ENCODE assay signal across 36 cellular contexts in genomic region chr15:68244235-68244634, GRCh38. TPM values are rescaled to one million over a fixed set of nuclear protein-coding genes. Genes with fewer than 3 reads are reported as not detected.
DNase-seq lines count a peak whose midpoint lies in the region; ATAC-seq, FAIRE-seq and TF ChIP-seq lines count a peak whose summit lies in the region.
"Had no signal": no experiment of that assay in that cellular context is flagged by ENCODE, and none has a peak within 500 bp of the region (broad histone marks: within the 10 kb centered on the region; RNA-seq: fewer than 3 reads in every experiment).

No MANE protein-coding gene starts in this region.

- no peaks in the 10 kb centered on the region for H3K27me3 ChIP-seq in HepG2 (ENCODE audit: control insufficient read depth in 1 of 2, insufficient read depth in 2 of 2, low read length in 2 of 2)
- H3K27me3 ChIP-seq in right lobe of liver = no peaks in the 10 kb centered on the region
- H3K27me3 ChIP-seq: BE2C; BLaER1; BLaER1 treated with 17β-estradiol and CSF1 and Interleukin-3, amounts not matched to agents 10 nM and 100 nM had no signal

- FAIRE-seq in HepG2 (lab: Jason Lieb, UNC) = no peak
- FAIRE-seq in A549 (lab: Jason Lieb, UNC) = peak; percentile 70
- FAIRE-seq: A204.1, D721Med had no signal

- in situ Hi-C loops in HepG2 (cut with HindIII; ENCODE audit: extremely low pct_ligation_motif_present, low pct_unique_long_range_greater_than_20kb) = no loop called here

- TF ChIP-seq RAD21 in HepG2 (CRISPR knock-in tag; IDR thresholded peaks at IDR 0.05) (no peak), A549 (conservative IDR thresholded peaks at IDR 0.05 in 1 of 2, IDR thresholded peaks at IDR 0.05 in 1 of 2) (no peak)

- H3K9me3 ChIP-seq in HepG2 (ENCODE audit: low read length) = peaks cover 8% of the 10 kb centered on the region
- H3K9me3 ChIP-seq in right lobe of liver = no peaks in the 10 kb centered on the region
- H3K9me3 ChIP-seq in A549 = no peaks in the 10 kb centered on the region
- H3K9me3 ChIP-seq in HEK293 (ENCODE audit: control insufficient read depth, insufficient read depth, low read depth, low read length) = no peaks in the 10 kb centered on the region; the same call in none of the 2 replicates

- no peaks in the 10 kb centered on the region for H3K36me3 ChIP-seq in HepG2 (replicated peaks in 1 of 2; ENCODE audit: control insufficient read depth in 1 of 2, insufficient read depth in 2 of 2, low read length in 2 of 2)
- H3K36me3 ChIP-seq in right lobe of liver = no peaks in the 10 kb centered on the region
- no peaks in the 10 kb centered on the region for H3K36me3 ChIP-seq in HEK293 (ENCODE audit: control insufficient read depth in 2 of 2, insufficient read depth in 1 of 2, low read length in 2 of 2)
- H3K36me3 ChIP-seq: BE2C, BLaER1 had no signal

- no peak for TF ChIP-seq POLR2A in HepG2 (IDR thresholded peaks at IDR 0.05; ENCODE audit: insufficient read depth in 1 of 2, low read depth in 2 of 2, low read length in 2 of 2)
- TF ChIP-seq POLR2A in right lobe of liver (IDR thresholded peaks at IDR 0.05) = no peak
- TF ChIP-seq POLR2A in A549 (IDR thresholded peaks at IDR 0.05; ENCODE audit: low read length) = no peak

- DNase-seq in activated naive CD4-positive, alpha-beta T cell treated with anti-CD3 and anti-CD28 coated beads, Interleukin-2, amount 50 U/mL, for 72 hours (ENCODE audit: low spot score in 2 of 2) = no peak
- no peak for DNase-seq in HepG2 (ENCODE audit: low spot score)
- no peak for DNase-seq in right lobe of liver
- DNase-seq in A549 (ENCODE audit: low read depth in 1 of 2, low spot score in 1 of 2) = no peak
- no peak for DNase-seq in activated naive CD8-positive, alpha-beta T cell treated with anti-CD3 and anti-CD28 coated beads, Interleukin-2, amount 50 U/mL, for 24 hours
- DNase-seq: 8988T; ACHN; AML-193; BE2C; C1 segment of cervical spinal cord; Caco-2; Calu3; CD4-positive, alpha-beta memory T cell; CD4-positive, alpha-beta T cell; CD4-positive, CD25-positive, alpha-beta regulatory T cell; CD8-positive, alpha-beta memory T cell; CD8-positive, alpha-beta T cell; COR-L47; DMS 273 treated with DMSO at 0.1 percent for 48 hours; DMS153; DMS53; DMS79; DMS79 treated with DMSO at 0.1 percent for 48 hours; DND-41; EL had no signal

- peaks cover 7% of the 10 kb centered on the region for H3K9me3 Mint-ChIP-seq in activated naive CD4-positive, alpha-beta T cell treated with anti-CD3 and anti-CD28 coated beads, Interleukin-2, amount 50 U/mL, for 24 hours
- H3K9me3 Mint-ChIP-seq in activated naive CD4-positive, alpha-beta T cell treated with anti-CD3 and anti-CD28 coated beads, Interleukin-2, amount 50 U/mL, for 72 hours = peaks cover 0 to 11% of the 10 kb centered on the region in 2 donors
- H3K9me3 Mint-ChIP-seq in activated naive CD8-positive, alpha-beta T cell treated with anti-CD3 and anti-CD28 coated beads, Interleukin-2, amount 50 U/mL, for 24 hours = peaks cover 24% of the 10 kb centered on the region

- no peaks in the 10 kb centered on the region for H3K79me2 ChIP-seq in HepG2 (ENCODE audit: insufficient read depth, low read length)

- no peak overlapping the region for H2AFZ ChIP-seq in HepG2 (ENCODE audit: low read length)

- WGBS in HepG2 (ENCODE audit: low lambda C conversion rate) = 68% methylated on average over 1 of the region's 1 CpG
- 82% methylated on average over 1 of the region's 1 CpG for WGBS in right lobe of liver (ENCODE audit: insufficient coverage, low coverage, low lambda C conversion rate, missing lambda C conversion rate)
- 62% methylated on average over 1 of the region's 1 CpG for WGBS in A549 (ENCODE audit: missing lambda C conversion rate)

- POLR2A ChIA-PET in HepG2 (lab: Yijun Ruan, JAX) = no interaction called here
- POLR2A ChIA-PET in A549 (lab: Yijun Ruan, JAX) = no interaction called here
- POLR2A ChIA-PET in HEK293 (lab: Yijun Ruan, JAX) = no interaction called here

- peak overlapping the region; percentile 46 for H3K27ac Mint-ChIP-seq in activated naive CD4-positive, alpha-beta T cell treated with anti-CD3 and anti-CD28 coated beads, Interleukin-2, amount 50 U/mL, for 24 hours
- no peak overlapping the region for H3K27ac Mint-ChIP-seq in activated naive CD4-positive, alpha-beta T cell treated with anti-CD3 and anti-CD28 coated beads, Interleukin-2, amount 50 U/mL, for 72 hours
- no peak overlapping the region for H3K27ac Mint-ChIP-seq in activated naive CD8-positive, alpha-beta T cell treated with anti-CD3 and anti-CD28 coated beads, Interleukin-2, amount 50 U/mL, for 24 hours
- H3K27ac Mint-ChIP-seq: B cell; CD14-positive monocyte; CD4-positive, alpha-beta memory T cell; CD4-positive, alpha-beta T cell; CD4-positive, CD25-positive, alpha-beta regulatory T cell; CD8-positive, alpha-beta memory T cell; CD8-positive, alpha-beta T cell had no signal

- H3K4me3 ChIP-seq in HepG2 (replicated peaks in 1 of 3; ENCODE audit: insufficient read depth in 1 of 3, low read depth in 2 of 3, low read length in 3 of 3) = no peak overlapping the region
- no peak overlapping the region for H3K4me3 ChIP-seq in right lobe of liver
- H3K4me3 ChIP-seq in A549 = no peak overlapping the region
- H3K4me3 ChIP-seq in HEK293 (ENCODE audit: low read depth, low read length) = no peak overlapping the region
- H3K4me3 ChIP-seq: BLaER1; BLaER1 treated with 17β-estradiol and CSF1 and Interleukin-3, amounts not matched to agents 10 nM and 100 nM had no signal

- no peaks in the 10 kb centered on the region for H3K27me3 Mint-ChIP-seq in activated naive CD4-positive, alpha-beta T cell treated with anti-CD3 and anti-CD28 coated beads, Interleukin-2, amount 50 U/mL, for 24 hours
- peaks cover 11% of the 10 kb centered on the region for H3K27me3 Mint-ChIP-seq in activated naive CD8-positive, alpha-beta T cell treated with anti-CD3 and anti-CD28 coated beads, Interleukin-2, amount 50 U/mL, for 24 hours
- H3K27me3 Mint-ChIP-seq: CD4-positive, alpha-beta T cell had no signal

- intact Hi-C loops in HepG2 (cut with micrococcal nuclease; ENCODE audit: unreplicated experiment) (no loop called here), right lobe of liver (cut with DNase I) (loop anchor here in 1 of 2 donors (10.0 kb wide), 1 partner anchor 141 kb away; no protein-coding TSS in a partner anchor)

- no peak overlapping the region for H3K9ac ChIP-seq in HepG2 (ENCODE audit: insufficient read depth, low read depth, low read length)
- H3K9ac ChIP-seq: BLaER1; BLaER1 treated with 17β-estradiol and CSF1 and Interleukin-3, amounts not matched to agents 10 nM and 100 nM had no signal

- H3K27ac ChIP-seq in HepG2 (ENCODE audit: extremely low read length, insufficient read depth, low read length) (no peak overlapping the region), right lobe of liver (no peak overlapping the region), A549 (no peak overlapping the region), HEK293 (ENCODE audit: extremely low read depth, low read depth, low read length) (no peak overlapping the region)
- H3K27ac ChIP-seq: 22Rv1; BLaER1; BLaER1 treated with 17β-estradiol and CSF1 and Interleukin-3, amounts not matched to agents 10 nM and 100 nM; C4-2B had no signal

- no TSS peak for BruUV-seq in HepG2 (replicated peaks; lab: Mats Ljungman, UMichigan)

- TF ChIP-seq EP300 in HepG2 (IDR thresholded peaks at IDR 0.05; ENCODE audit: low read depth in 2 of 2, low read length in 2 of 2) = no peak
- no peak for TF ChIP-seq EP300 in HepG2 (CRISPR knock-in tag; IDR thresholded peaks at IDR 0.05; ENCODE audit: borderline replicate concordance)
- no peak for TF ChIP-seq EP300 in A549 (IDR thresholded peaks at IDR 0.05)

- TF ChIP-seq CTCF in HepG2 (CRISPR knock-in tag; IDR thresholded peaks at IDR 0.05) = no peak
- TF ChIP-seq CTCF in right lobe of liver (IDR thresholded peaks at IDR 0.05) = no peak
- TF ChIP-seq CTCF in A549 (IDR thresholded peaks at IDR 0.05) = no peak
- TF ChIP-seq CTCF in HEK293 (tag by site-specific recombination; IDR thresholded peaks at IDR 0.05) = no peak

- H3K36me3 Mint-ChIP-seq in activated naive CD4-positive, alpha-beta T cell treated with anti-CD3 and anti-CD28 coated beads, Interleukin-2, amount 50 U/mL, for 24 hours = peaks cover 7% of the 10 kb centered on the region
- peaks cover 17 to 20% of the 10 kb centered on the region in 2 donors for H3K36me3 Mint-ChIP-seq in activated naive CD4-positive, alpha-beta T cell treated with anti-CD3 and anti-CD28 coated beads, Interleukin-2, amount 50 U/mL, for 72 hours
- peaks cover 4% of the 10 kb centered on the region for H3K36me3 Mint-ChIP-seq in activated naive CD8-positive, alpha-beta T cell treated with anti-CD3 and anti-CD28 coated beads, Interleukin-2, amount 50 U/mL, for 24 hours (ENCODE audit: low read depth)
- H3K36me3 Mint-ChIP-seq: CD4-positive, CD25-positive, alpha-beta regulatory T cell had no signal

- no peak overlapping the region for H3K4me3 Mint-ChIP-seq in activated naive CD4-positive, alpha-beta T cell treated with anti-CD3 and anti-CD28 coated beads, Interleukin-2, amount 50 U/mL, for 24 hours
- no peak overlapping the region for H3K4me3 Mint-ChIP-seq in activated naive CD8-positive, alpha-beta T cell treated with anti-CD3 and anti-CD28 coated beads, Interleukin-2, amount 50 U/mL, for 24 hours
- H3K4me3 Mint-ChIP-seq: B cell; CD14-positive monocyte; CD4-positive, alpha-beta memory T cell; CD4-positive, alpha-beta T cell; CD4-positive, CD25-positive, alpha-beta regulatory T cell; CD8-positive, alpha-beta memory T cell; CD8-positive, alpha-beta T cell had no signal

- no peaks in the 10 kb centered on the region for H3K4me1 Mint-ChIP-seq in activated naive CD4-positive, alpha-beta T cell treated with anti-CD3 and anti-CD28 coated beads, Interleukin-2, amount 50 U/mL, for 24 hours
- H3K4me1 Mint-ChIP-seq in activated naive CD8-positive, alpha-beta T cell treated with anti-CD3 and anti-CD28 coated beads, Interleukin-2, amount 50 U/mL, for 24 hours = no peaks in the 10 kb centered on the region
- H3K4me1 Mint-ChIP-seq: B cell; CD4-positive, alpha-beta memory T cell; CD4-positive, CD25-positive, alpha-beta regulatory T cell; CD8-positive, alpha-beta memory T cell had no signal

- H3K4me2 ChIP-seq in HepG2 (ENCODE audit: low read depth, low read length) (no peak overlapping the region), A549 (no peak overlapping the region)
- H3K4me2 ChIP-seq: BLaER1; BLaER1 treated with 17β-estradiol and CSF1 and Interleukin-3, amounts not matched to agents 10 nM and 100 nM had no signal

- CTCF ChIA-PET in HepG2 (lab: Yijun Ruan, JAX; ENCODE audit: low intra/inter-chr PET ratio, low total read pairs) = no interaction called here
- CTCF ChIA-PET in A549 (lab: Yijun Ruan, JAX) = interaction anchor here (0.5 to 6.3 kb wide), 8 partner anchors 9 to 787 kb away, joined by 3 to 53 read pairs (median 4); no protein-coding TSS in a partner anchor
- CTCF ChIA-PET in HEK293 (lab: Yijun Ruan, JAX) = interaction anchor here (1.0 to 1.2 kb wide), 2 partner anchors 9 to 51 kb away, joined by 3 to 7 read pairs; no protein-coding TSS in a partner anchor

- no peak for ATAC-seq in activated naive CD4-positive, alpha-beta T cell treated with anti-CD3 and anti-CD28 coated beads, Interleukin-2, amount 50 U/mL, for 72 hours
- ATAC-seq in HepG2 (no peak), right lobe of liver (no peak), A549 (no peak), GM21576 (IDR thresholded peaks at IDR 0.05; ENCODE audit: unreplicated experiment) (no peak)
- no peak for ATAC-seq in activated naive CD8-positive, alpha-beta T cell treated with anti-CD3 and anti-CD28 coated beads, Interleukin-2, amount 50 U/mL, for 24 hours
- ATAC-seq: CD8-positive, alpha-beta T cell had no signal

- H3K4me1 ChIP-seq in HepG2 (ENCODE audit: insufficient read depth, low read length) = no peaks in the 10 kb centered on the region
- no peaks in the 10 kb centered on the region for H3K4me1 ChIP-seq in right lobe of liver
- no peaks in the 10 kb centered on the region for H3K4me1 ChIP-seq in A549
- H3K4me1 ChIP-seq in HEK293 (ENCODE audit: control insufficient read depth, insufficient read depth, low read length) = peaks cover 3% of the 10 kb centered on the region; the same call in 1 of the 2 replicates
- H3K4me1 ChIP-seq: BE2C, Caco-2 had no signal

- H4K20me1 ChIP-seq in HepG2 (ENCODE audit: insufficient read depth, low read length) = no peaks in the 10 kb centered on the region
- H4K20me1 ChIP-seq: BLaER1; BLaER1 treated with 17β-estradiol and CSF1 and Interleukin-3, amounts not matched to agents 10 nM and 100 nM had no signal

RNA-seq across cellular contexts. Expression of gene CLN6, which starts 14.7 kb away (rescaled TPM):
- 10 to 100 TPM; 38.0 to 55.1 TPM for total RNA-seq in activated naive CD4-positive, alpha-beta T cell treated with anti-CD3 and anti-CD28 coated beads, Interleukin-2, amount 50 U/mL, for 72 hours
- 11.1 and 27.1 TPM in 2 replicates for total RNA-seq in HepG2 (2016; rRNA removed; fragmentation: Illumina TruSeq; extraction: Trizol)
- 8.6 and 9.6 TPM in 2 replicates for total RNA-seq in HepG2 (2016; cell fraction: cytosol; rRNA removed; fragmentation: Illumina TruSeq; extraction: Trizol; ENCODE audit: low read depth)
- total RNA-seq in HepG2 (2016; cell fraction: insoluble cytoplasmic fraction; rRNA removed; fragmentation: Illumina TruSeq; extraction: Trizol) = 11.8 and 24.4 TPM in 2 replicates
- 21.8 and 24.8 TPM in 2 replicates for total RNA-seq in HepG2 (2016; cell fraction: membrane; rRNA removed; fragmentation: Illumina TruSeq; extraction: Trizol)
- total RNA-seq in HepG2 (2016; cell fraction: nucleus; rRNA removed; fragmentation: Illumina TruSeq; extraction: Trizol) = 26.2 and 36.2 TPM in 2 replicates
- polyA plus RNA-seq in HepG2 (2011; rRNA removed) = 24.9 and 26.6 TPM in 2 replicates
- polyA plus RNA-seq in HepG2 (2011; cell fraction: cytosol; rRNA removed) = 16.8 and 20.7 TPM in 2 replicates
- 31.9 and 38.5 TPM in 2 replicates for polyA plus RNA-seq in HepG2 (2011; cell fraction: nucleus; rRNA removed)
- polyA plus RNA-seq in HepG2 (2012) = 11.0 and 11.8 TPM in 2 replicates
- polyA plus RNA-seq in HepG2 (2016; cell fraction: cytosol; fragmentation: Illumina TruSeq; extraction: Trizol; ENCODE audit: low read depth) = 12.8 and 17.1 TPM in 2 replicates
- polyA plus RNA-seq in HepG2 (2016; cell fraction: insoluble cytoplasmic fraction; fragmentation: Illumina TruSeq; extraction: Trizol; ENCODE audit: low read depth) = 18.2 and 20.3 TPM in 2 replicates
- 26.1 and 27.9 TPM in 2 replicates for polyA plus RNA-seq in HepG2 (2016; cell fraction: membrane; fragmentation: Illumina TruSeq; extraction: Trizol; ENCODE audit: low read depth)
- 66.1 and 79.6 TPM in 2 replicates for polyA plus RNA-seq in HepG2 (2016; cell fraction: nucleus; fragmentation: Illumina TruSeq; extraction: Trizol; ENCODE audit: insufficient read depth, low read depth)
- 97.2 and 431 TPM in 2 replicates for polyA minus RNA-seq in HepG2 (2011; rRNA and poly(A)+ RNA removed; ENCODE audit: low replicate concordance)
- 10.3 and 11.8 TPM in 2 replicates for polyA minus RNA-seq in HepG2 (2011; cell fraction: cytosol; rRNA and poly(A)+ RNA removed)
- 22.3 and 29.9 TPM in 2 replicates for polyA minus RNA-seq in HepG2 (2011; cell fraction: nucleus; rRNA and poly(A)+ RNA removed)
- total RNA-seq in right lobe of liver = 10 to 100 TPM; 10.7 to 24.3 (median 15.2) TPM
- polyA plus RNA-seq in A549 (2011; rRNA removed) = 47.5 and 58.0 TPM in 2 replicates
- polyA plus RNA-seq in A549 (2012; cell fraction: cytosol; rRNA removed) = 87.7 and 149 TPM in 2 replicates
- 166 and 173 TPM in 2 replicates for polyA plus RNA-seq in A549 (2012; cell fraction: nucleus; rRNA removed)
- polyA plus RNA-seq in A549 (2017; fragmentation: RNase III; extraction: RNeasy Plus Mini Kit Qiagen cat#74134 plus additional on column Dnase treatment) = 69.5 to 74.0 TPM (median 69.7 TPM) in 3 replicates
- polyA minus RNA-seq in A549 (2011; rRNA and poly(A)+ RNA removed) = 124 and 139 TPM in 2 replicates

RNA-seq across cellular contexts. Expression of gene FEM1B, which starts 33.3 kb away (rescaled TPM):
- total RNA-seq in activated naive CD4-positive, alpha-beta T cell treated with anti-CD3 and anti-CD28 coated beads, Interleukin-2, amount 50 U/mL, for 72 hours = 10 to 100 TPM; 40.3 to 43.7 TPM
- total RNA-seq in HepG2 (2016; rRNA removed; fragmentation: Illumina TruSeq; extraction: Trizol) (38.1 and 41.2 TPM in 2 replicates), right lobe of liver (10 to 100 TPM; 17.7 to 28.3 (median 23.1) TPM)
- 1.8 and 3.1 TPM in 2 replicates for total RNA-seq in HepG2 (2016; cell fraction: cytosol; rRNA removed; fragmentation: Illumina TruSeq; extraction: Trizol; ENCODE audit: low read depth)
- 30.7 and 45.0 TPM in 2 replicates for total RNA-seq in HepG2 (2016; cell fraction: insoluble cytoplasmic fraction; rRNA removed; fragmentation: Illumina TruSeq; extraction: Trizol)
- total RNA-seq in HepG2 (2016; cell fraction: membrane; rRNA removed; fragmentation: Illumina TruSeq; extraction: Trizol) = 14.6 and 17.1 TPM in 2 replicates
- total RNA-seq in HepG2 (2016; cell fraction: nucleus; rRNA removed; fragmentation: Illumina TruSeq; extraction: Trizol) = 28.2 and 28.4 TPM in 2 replicates
- polyA plus RNA-seq in HepG2 (2011; rRNA removed) (40.0 and 40.3 TPM in 2 replicates), A549 (2011; rRNA removed) (59.1 and 103 TPM in 2 replicates), A549 (2017; fragmentation: RNase III; extraction: RNeasy Plus Mini Kit Qiagen cat#74134 plus additional on column Dnase treatment) (18.4 to 19.7 TPM (median 19.5 TPM) in 3 replicates)
- polyA plus RNA-seq in HepG2 (2011; cell fraction: cytosol; rRNA removed) = 19.1 and 23.6 TPM in 2 replicates
- 21.4 and 22.7 TPM in 2 replicates for polyA plus RNA-seq in HepG2 (2011; cell fraction: nucleus; rRNA removed)
- 16.6 and 17.3 TPM in 2 replicates for polyA plus RNA-seq in HepG2 (2012)
- polyA plus RNA-seq in HepG2 (2016; cell fraction: cytosol; fragmentation: Illumina TruSeq; extraction: Trizol; ENCODE audit: low read depth) = 0.72 and 0.80 TPM in 2 replicates
- 19.0 and 20.2 TPM in 2 replicates for polyA plus RNA-seq in HepG2 (2016; cell fraction: insoluble cytoplasmic fraction; fragmentation: Illumina TruSeq; extraction: Trizol; ENCODE audit: low read depth)
- polyA plus RNA-seq in HepG2 (2016; cell fraction: membrane; fragmentation: Illumina TruSeq; extraction: Trizol; ENCODE audit: low read depth) = 4.2 and 4.6 TPM in 2 replicates
- 19.1 and 25.5 TPM in 2 replicates for polyA plus RNA-seq in HepG2 (2016; cell fraction: nucleus; fragmentation: Illumina TruSeq; extraction: Trizol; ENCODE audit: insufficient read depth, low read depth)
- polyA minus RNA-seq in HepG2 (2011; rRNA and poly(A)+ RNA removed; ENCODE audit: low replicate concordance) = 110 and 233 TPM in 2 replicates
- 70.9 and 90.9 TPM in 2 replicates for polyA minus RNA-seq in HepG2 (2011; cell fraction: cytosol; rRNA and poly(A)+ RNA removed)
- 58.1 and 77.1 TPM in 2 replicates for polyA minus RNA-seq in HepG2 (2011; cell fraction: nucleus; rRNA and poly(A)+ RNA removed)
- 13.8 and 19.7 TPM in 2 replicates for polyA plus RNA-seq in A549 (2012; cell fraction: cytosol; rRNA removed)
- 6.6 and 7.9 TPM in 2 replicates for polyA plus RNA-seq in A549 (2012; cell fraction: nucleus; rRNA removed)
- 242 and 289 TPM in 2 replicates for polyA minus RNA-seq in A549 (2011; rRNA and poly(A)+ RNA removed)

RNA-seq across cellular contexts. Expression of gene CALML4, which starts 39.1 kb away (rescaled TPM):
- total RNA-seq in activated naive CD4-positive, alpha-beta T cell treated with anti-CD3 and anti-CD28 coated beads, Interleukin-2, amount 50 U/mL, for 72 hours = 1 to 10 TPM; 9.6 to 9.7 TPM
- total RNA-seq in HepG2 (2016; rRNA removed; fragmentation: Illumina TruSeq; extraction: Trizol) (6.5 and 8.7 TPM in 2 replicates), right lobe of liver (1 to 10 TPM; 3.3 to 9.8 (median 6.1) TPM)
- total RNA-seq in HepG2 (2016; cell fraction: cytosol; rRNA removed; fragmentation: Illumina TruSeq; extraction: Trizol; ENCODE audit: low read depth) = 4.5 and 5.7 TPM in 2 replicates
- 7.8 and 8.1 TPM in 2 replicates for total RNA-seq in HepG2 (2016; cell fraction: insoluble cytoplasmic fraction; rRNA removed; fragmentation: Illumina TruSeq; extraction: Trizol)
- 6.1 and 7.2 TPM in 2 replicates for total RNA-seq in HepG2 (2016; cell fraction: membrane; rRNA removed; fragmentation: Illumina TruSeq; extraction: Trizol)
- 5.2 and 8.4 TPM in 2 replicates for total RNA-seq in HepG2 (2016; cell fraction: nucleus; rRNA removed; fragmentation: Illumina TruSeq; extraction: Trizol)
- polyA plus RNA-seq in HepG2 (2011; rRNA removed) (3.1 and 3.6 TPM in 2 replicates), A549 (2011; rRNA removed) (10.4 and 18.2 TPM in 2 replicates), A549 (2017; fragmentation: RNase III; extraction: RNeasy Plus Mini Kit Qiagen cat#74134 plus additional on column Dnase treatment) (11.0 to 13.8 TPM (median 12.1 TPM) in 3 replicates)
- polyA plus RNA-seq in HepG2 (2011; cell fraction: cytosol; rRNA removed) = 1.9 TPM in 2 replicates
- polyA plus RNA-seq in HepG2 (2011; cell fraction: nucleus; rRNA removed) = 5.0 and 6.7 TPM in 2 replicates
- polyA plus RNA-seq in HepG2 (2012) = 5.3 and 5.6 TPM in 2 replicates
- polyA plus RNA-seq in HepG2 (2016; cell fraction: cytosol; fragmentation: Illumina TruSeq; extraction: Trizol; ENCODE audit: low read depth) = 10.2 and 15.8 TPM in 2 replicates
- polyA plus RNA-seq in HepG2 (2016; cell fraction: insoluble cytoplasmic fraction; fragmentation: Illumina TruSeq; extraction: Trizol; ENCODE audit: low read depth) = 13.4 and 15.5 TPM in 2 replicates
- 10.9 and 14.1 TPM in 2 replicates for polyA plus RNA-seq in HepG2 (2016; cell fraction: membrane; fragmentation: Illumina TruSeq; extraction: Trizol; ENCODE audit: low read depth)
- 27.8 and 31.7 TPM in 2 replicates for polyA plus RNA-seq in HepG2 (2016; cell fraction: nucleus; fragmentation: Illumina TruSeq; extraction: Trizol; ENCODE audit: insufficient read depth, low read depth)
- polyA minus RNA-seq in HepG2 (2011; rRNA and poly(A)+ RNA removed; ENCODE audit: low replicate concordance) = 1.6 and 5.3 TPM in 2 replicates
- 0.20 and 0.62 TPM in 2 replicates for polyA minus RNA-seq in HepG2 (2011; cell fraction: cytosol; rRNA and poly(A)+ RNA removed)
- 4.9 and 5.2 TPM in 2 replicates for polyA minus RNA-seq in HepG2 (2011; cell fraction: nucleus; rRNA and poly(A)+ RNA removed)
- polyA plus RNA-seq in A549 (2012; cell fraction: cytosol; rRNA removed) = 4.7 and 6.3 TPM in 2 replicates
- polyA plus RNA-seq in A549 (2012; cell fraction: nucleus; rRNA removed) = 16.2 and 20.8 TPM in 2 replicates
- polyA minus RNA-seq in A549 (2011; rRNA and poly(A)+ RNA removed) = 3.2 and 3.8 TPM in 2 replicates
